In the genomic region with DNA sequence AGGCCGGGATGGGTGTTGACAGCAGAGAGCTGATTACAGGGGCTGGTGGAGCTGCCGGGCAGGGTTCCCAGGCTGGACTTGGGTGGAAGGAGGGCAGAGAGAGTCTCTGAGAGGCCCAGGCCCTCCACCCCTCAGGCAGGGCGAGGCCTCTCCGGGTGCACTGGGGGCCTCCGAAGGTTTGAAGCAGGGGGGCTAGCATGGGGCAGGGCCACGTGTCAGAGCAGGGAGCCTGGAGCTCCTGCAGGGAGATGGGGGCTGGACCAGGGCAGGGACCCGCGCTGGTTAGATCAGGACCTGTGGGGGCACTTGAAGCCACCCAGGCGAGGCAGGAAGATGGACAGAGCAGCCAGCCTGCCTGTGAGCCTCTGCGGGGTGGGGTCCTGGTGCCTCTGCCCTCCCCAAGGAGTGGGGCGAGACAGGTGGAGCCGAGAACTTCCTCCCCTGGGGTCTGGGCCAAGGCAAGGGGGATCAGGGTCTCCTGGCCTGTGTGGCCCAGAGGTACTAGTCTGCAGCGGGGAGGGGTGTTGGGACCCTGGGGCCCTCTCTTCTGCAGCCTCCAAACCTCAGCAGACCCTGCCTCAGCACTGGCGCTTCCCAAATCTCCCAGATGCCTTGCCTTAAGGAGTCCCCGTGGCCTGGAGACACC, we compare ENCODE assay signal across 9 cellular contexts. TPM values are rescaled to one million over a fixed set of nuclear protein-coding genes. Genes with fewer than 3 reads are reported as not detected.
DNase-seq lines count a peak whose midpoint lies in the region; FAIRE-seq and TF ChIP-seq lines count a peak whose summit lies in the region.
"Had no signal": no experiment of that assay in that cellular context is flagged by ENCODE, and none has a peak within 500 bp of the region (broad histone marks: within the 10 kb centered on the region; RNA-seq: fewer than 3 reads in every experiment).

No MANE protein-coding gene starts in this region.

- H3K9ac ChIP-seq in SK-N-MC (ENCODE audit: insufficient read length) (peak overlapping the region; percentile 73), endothelial cell of umbilical vein (replicated peaks; ENCODE audit: extremely low read depth, insufficient read depth, low read length) (no peak overlapping the region)

- H3K4me3 ChIP-seq in CD8-positive, alpha-beta memory T cell (ENCODE audit: low read length) = no peak overlapping the region
- peak overlapping the region; percentile 82 for H3K4me3 ChIP-seq in SK-N-MC
- peak overlapping the region in 1 of 3 experiments; percentile 33 for H3K4me3 ChIP-seq in endothelial cell of umbilical vein (replicated peaks in 1 of 3; ENCODE audit: insufficient read depth in 1 of 3, low read depth in 1 of 3, low read length in 3 of 3)
- H3K4me3 ChIP-seq in osteoblast (ENCODE audit: insufficient read depth, low read length) = no peak overlapping the region

- peak overlapping the region in 6 of 7 donors; percentile 59 to 83 (median 68) for H3K4me3 Mint-ChIP-seq in CD8-positive, alpha-beta memory T cell

- peaks cover 31 to 36% of the 10 kb centered on the region in 2 donors for H3K27me3 Mint-ChIP-seq in CD8-positive, alpha-beta memory T cell

- dilution Hi-C loops in endothelial cell of umbilical vein (cut with MboI; ENCODE audit: extremely low pct_ligation_motif_present, low sequenced_read_pairs) = no loop called here

- FAIRE-seq in endothelial cell of umbilical vein (lab: Jason Lieb, UNC) = no peak

- POLR2A ChIA-PET in CD8-positive, alpha-beta memory T cell (lab: Charles Lee) = no interaction called here
- POLR2A ChIA-PET in endothelial cell of umbilical vein (lab: Charles Lee) = no interaction called here

- TF ChIP-seq POLR2A in endothelial cell of umbilical vein (IDR thresholded peaks at IDR 0.05; ENCODE audit: low read depth, low read length) = no peak

- no peak for TF ChIP-seq CTCF in endothelial cell of umbilical vein (IDR thresholded peaks at IDR 0.05; ENCODE audit: extremely low read depth in 1 of 2, insufficient read depth in 1 of 2, low read depth in 1 of 2, low read length in 2 of 2)
- no peak for TF ChIP-seq CTCF in osteoblast (IDR thresholded peaks at IDR 0.05; ENCODE audit: extremely low read depth, low read depth, low read length)

- H3K36me3 ChIP-seq in CD8-positive, alpha-beta memory T cell (ENCODE audit: insufficient read depth, low read length) = no peaks in the 10 kb centered on the region
- no peaks in the 10 kb centered on the region for H3K36me3 ChIP-seq in SK-N-MC (ENCODE audit: insufficient read depth, low read length)
- no peaks in the 10 kb centered on the region for H3K36me3 ChIP-seq in endothelial cell of umbilical vein (ENCODE audit: control insufficient read depth in 2 of 2, extremely low read depth in 1 of 2, insufficient read depth in 2 of 2, low read length in 2 of 2)
- no peaks in the 10 kb centered on the region for H3K36me3 ChIP-seq in osteoblast (ENCODE audit: insufficient read depth, low read length)

- H3K4me2 ChIP-seq in endothelial cell of umbilical vein (ENCODE audit: insufficient read depth, low read length) (peak overlapping the region; percentile 76), osteoblast (ENCODE audit: insufficient read depth, low read length) (peak overlapping the region; percentile 53)

- no peaks in the 10 kb centered on the region for H3K9me3 Mint-ChIP-seq in CD8-positive, alpha-beta memory T cell

- no peak overlapping the region for H3K27ac ChIP-seq in CD8-positive, alpha-beta memory T cell (ENCODE audit: low read depth, low read length)
- peak overlapping the region; percentile 60 for H3K27ac ChIP-seq in SK-N-MC
- H3K27ac ChIP-seq in endothelial cell of umbilical vein (ENCODE audit: insufficient read depth, low read depth, low read length) = no peak overlapping the region
- no peak overlapping the region for H3K27ac ChIP-seq in osteoblast (ENCODE audit: low read depth, low read length)

- peaks cover 4% of the 10 kb centered on the region for H3K27me3 ChIP-seq in CD8-positive, alpha-beta memory T cell (ENCODE audit: insufficient read depth, low read length, poor library complexity, severe bottlenecking)
- H3K27me3 ChIP-seq in endothelial cell of umbilical vein (ENCODE audit: control insufficient read depth in 2 of 2, insufficient read depth in 2 of 2, low read length in 2 of 2) (no peaks in the 10 kb centered on the region), osteoblast (ENCODE audit: insufficient read depth, low read length) (peaks cover 14% of the 10 kb centered on the region)

- no peaks in the 10 kb centered on the region for H3K79me2 ChIP-seq in endothelial cell of umbilical vein (ENCODE audit: control insufficient read depth, insufficient read depth, low read length)
- H3K79me2 ChIP-seq in osteoblast (ENCODE audit: insufficient read depth, low read length) = no peaks in the 10 kb centered on the region

- H3K36me3 Mint-ChIP-seq in CD8-positive, alpha-beta memory T cell = no peaks in the 10 kb centered on the region

- peak overlapping the region in 1 of 8 donors; percentile 43 for H3K27ac Mint-ChIP-seq in CD8-positive, alpha-beta memory T cell

- peaks cover 0 to 11% (median 5%) of the 10 kb centered on the region in 3 donors for H3K4me1 Mint-ChIP-seq in CD8-positive, alpha-beta memory T cell

- H3K9me3 ChIP-seq in CD8-positive, alpha-beta memory T cell (ENCODE audit: low read length) = no peaks in the 10 kb centered on the region
- H3K9me3 ChIP-seq in SK-N-MC (ENCODE audit: low read depth, low read length) (no peaks in the 10 kb centered on the region), endothelial cell of umbilical vein (replicated peaks; ENCODE audit: control insufficient read depth, insufficient read depth, low read length) (no peaks in the 10 kb centered on the region), osteoblast (ENCODE audit: low read depth, low read length) (no peaks in the 10 kb centered on the region)

- no peaks in the 10 kb centered on the region for H4K20me1 ChIP-seq in endothelial cell of umbilical vein (replicated peaks; ENCODE audit: control insufficient read depth, extremely low read depth, insufficient read depth, low read length)
- H4K20me1 ChIP-seq in osteoblast (ENCODE audit: insufficient read depth, low read length) = no peaks in the 10 kb centered on the region

- no TSS peak for BruUV-seq in endothelial cell of umbilical vein (replicated peaks; lab: Mats Ljungman, UMichigan)

- H3K9me1 ChIP-seq in endothelial cell of umbilical vein (replicated peaks; ENCODE audit: control insufficient read depth, extremely low read depth, insufficient read depth, low read length) = no peaks in the 10 kb centered on the region

- no peaks in the 10 kb centered on the region for H3K4me1 ChIP-seq in CD8-positive, alpha-beta memory T cell (ENCODE audit: insufficient read depth, low read length)
- H3K4me1 ChIP-seq in endothelial cell of umbilical vein (ENCODE audit: control insufficient read depth, extremely low read depth, insufficient read depth, low read length) (peaks cover 4% of the 10 kb centered on the region), osteoblast (ENCODE audit: insufficient read depth, low read length) (no peaks in the 10 kb centered on the region)

- peak in 1 of 5 donors; percentile 46 for DNase-seq in CD8-positive, alpha-beta memory T cell
- DNase-seq in SK-N-MC (ENCODE audit: low read depth, low spot score) = no peak
- DNase-seq in endothelial cell of umbilical vein (ENCODE audit: low read depth, low spot score) = no peak
- DNase-seq in osteoblast (ENCODE audit: insufficient read length, low spot score, missing footprints) = peak; percentile 82
- DNase-seq in anterior cingulate cortex (lab: John Stamatoyannopoulos, UW) = no peak
- no peak for DNase-seq in COR-L47 (lab: John Stamatoyannopoulos, UW)
- no peak for DNase-seq in NCI-H2227 (lab: John Stamatoyannopoulos, UW; ENCODE audit: unreplicated experiment)
- DNase-seq in NK-92 (lab: John Stamatoyannopoulos, UW; ENCODE audit: unreplicated experiment) = no peak

- H2AFZ ChIP-seq in endothelial cell of umbilical vein (ENCODE audit: low read depth, low read length) (no peak overlapping the region), osteoblast (ENCODE audit: low read length) (no peak overlapping the region)

- intact Hi-C loops in endothelial cell of umbilical vein (cut with micrococcal nuclease) = no loop called here

- CTCF ChIA-PET in CD8-positive, alpha-beta memory T cell (lab: Charles Lee) = no interaction called here
- CTCF ChIA-PET in endothelial cell of umbilical vein (lab: Charles Lee) = interaction anchor here (1.0 to 1.1 kb wide), 2 partner anchors 23 to 241 kb away, joined by 3 to 4 read pairs; no protein-coding TSS in a partner anchor

RNA-seq across cellular contexts. Expression of a gene that starts 0.9 kb away (rescaled TPM):
- 1 to 10 TPM; 1.7 to 1.8 TPM for total RNA-seq in CD8-positive, alpha-beta memory T cell
- not detected for polyA plus RNA-seq in CD8-positive, alpha-beta memory T cell
- total RNA-seq in endothelial cell of umbilical vein (5.1 and 5.2 TPM in 2 replicates), osteoblast (under 0.01 and 0.29 TPM in 2 replicates)
- 2.5 and 3.1 TPM in 2 replicates for polyA plus RNA-seq in endothelial cell of umbilical vein
- 1.2 and 2.2 TPM in 2 replicates for polyA plus RNA-seq in endothelial cell of umbilical vein (2011; cell fraction: cytosol; rRNA removed)
- polyA plus RNA-seq in endothelial cell of umbilical vein (2011; cell fraction: nucleus; rRNA removed) = 4.7 and 4.9 TPM in 2 replicates
- polyA plus RNA-seq in endothelial cell of umbilical vein (2012) = 3.2 and 3.4 TPM in 2 replicates
- polyA minus RNA-seq in endothelial cell of umbilical vein = 1.1 and 1.6 TPM in 2 replicates
- polyA minus RNA-seq in endothelial cell of umbilical vein (2011; cell fraction: cytosol; rRNA and poly(A)+ RNA removed) = 1.3 TPM
- 1.1 and 2.5 TPM in 2 replicates for polyA minus RNA-seq in endothelial cell of umbilical vein (2011; cell fraction: nucleus; rRNA and poly(A)+ RNA removed)
- total RNA-seq: renal cortical epithelial cell had no signal

RNA-seq across cellular contexts. Expression of a gene that starts 14.3 kb away (rescaled TPM):
- 100 to 1,000 TPM in 1 of 2 experiments, 10 to 100 TPM in 1; 96.2 to 102 TPM for total RNA-seq in CD8-positive, alpha-beta memory T cell
- 49.0 TPM for polyA plus RNA-seq in CD8-positive, alpha-beta memory T cell
- 46.8 and 48.9 TPM in 2 replicates for total RNA-seq in endothelial cell of umbilical vein
- polyA plus RNA-seq in endothelial cell of umbilical vein = 48.4 and 58.2 TPM in 2 replicates
- polyA plus RNA-seq in endothelial cell of umbilical vein (2011; cell fraction: cytosol; rRNA removed) = 30.5 and 40.0 TPM in 2 replicates
- polyA plus RNA-seq in endothelial cell of umbilical vein (2011; cell fraction: nucleus; rRNA removed) = 153 and 173 TPM in 2 replicates
- 33.6 and 37.7 TPM in 2 replicates for polyA plus RNA-seq in endothelial cell of umbilical vein (2012)
- polyA minus RNA-seq in endothelial cell of umbilical vein = 18.8 and 26.1 TPM in 2 replicates
- 23.2 TPM for polyA minus RNA-seq in endothelial cell of umbilical vein (2011; cell fraction: cytosol; rRNA and poly(A)+ RNA removed)
- 18.4 and 27.3 TPM in 2 replicates for polyA minus RNA-seq in endothelial cell of umbilical vein (2011; cell fraction: nucleus; rRNA and poly(A)+ RNA removed)
- 13.6 and 13.8 TPM in 2 replicates for total RNA-seq in osteoblast

RNA-seq across cellular contexts. Expression of a gene that starts 29.4 kb away (rescaled TPM):
- 10 to 100 TPM; 22.3 to 25.9 TPM for total RNA-seq in CD8-positive, alpha-beta memory T cell
- polyA plus RNA-seq in CD8-positive, alpha-beta memory T cell = 6.1 TPM
- total RNA-seq in endothelial cell of umbilical vein (24.1 and 28.0 TPM in 2 replicates), osteoblast (13.0 and 15.6 TPM in 2 replicates)
- 37.5 and 45.8 TPM in 2 replicates for polyA plus RNA-seq in endothelial cell of umbilical vein
- 17.7 and 23.1 TPM in 2 replicates for polyA plus RNA-seq in endothelial cell of umbilical vein (2011; cell fraction: cytosol; rRNA removed)
- polyA plus RNA-seq in endothelial cell of umbilical vein (2011; cell fraction: nucleus; rRNA removed) = 82.2 and 94.2 TPM in 2 replicates
- 13.8 and 16.8 TPM in 2 replicates for polyA plus RNA-seq in endothelial cell of umbilical vein (2012)
- 11.1 and 16.1 TPM in 2 replicates for polyA minus RNA-seq in endothelial cell of umbilical vein
- polyA minus RNA-seq in endothelial cell of umbilical vein (2011; cell fraction: cytosol; rRNA and poly(A)+ RNA removed) = 9.7 TPM
- polyA minus RNA-seq in endothelial cell of umbilical vein (2011; cell fraction: nucleus; rRNA and poly(A)+ RNA removed) = 11.9 and 16.8 TPM in 2 replicates
